In the genomic region with DNA sequence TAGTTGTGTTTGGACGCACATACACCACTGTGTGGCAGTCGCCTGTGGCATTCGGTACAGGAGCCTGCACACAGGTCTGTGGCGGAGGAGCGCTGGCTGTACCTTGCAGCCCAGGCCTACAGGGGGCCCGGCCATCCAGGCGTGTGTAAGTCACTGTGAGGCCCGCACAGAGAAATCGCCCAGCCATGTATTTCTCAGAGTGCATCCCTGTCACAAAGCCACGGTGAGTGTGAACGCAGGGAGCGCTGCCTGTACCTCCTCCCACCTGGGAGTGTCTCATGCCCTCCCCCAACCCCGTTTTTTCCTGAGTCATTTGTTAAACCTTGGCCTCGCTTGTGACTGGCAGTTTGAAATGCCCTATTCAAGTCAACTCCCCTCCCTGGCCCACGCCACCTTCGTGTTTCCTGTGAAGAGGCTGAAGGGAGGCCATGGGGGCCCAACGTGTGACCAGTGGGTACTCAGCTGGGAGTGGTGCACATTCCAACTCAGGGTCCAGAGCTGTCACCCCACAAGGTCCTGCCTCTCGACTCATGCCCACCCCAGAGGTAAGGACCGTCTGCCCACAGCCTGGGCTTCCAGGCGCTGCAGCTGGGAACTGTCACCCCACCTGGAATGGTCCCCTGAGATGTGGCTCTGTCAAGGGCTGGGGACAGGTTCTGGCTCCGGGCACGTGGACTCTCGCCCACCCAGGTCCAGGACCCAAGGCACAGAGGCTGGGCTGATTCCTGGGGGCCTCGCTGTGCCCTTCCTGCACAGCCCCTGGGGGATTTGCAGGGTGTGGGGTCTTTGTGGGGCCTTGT, we compare ENCODE assay signal across 9 cellular contexts. TPM values are rescaled to one million over a fixed set of nuclear protein-coding genes. Genes with fewer than 3 reads are reported as not detected.
DNase-seq lines count a peak whose midpoint lies in the region; ATAC-seq, FAIRE-seq and TF ChIP-seq lines count a peak whose summit lies in the region.
"Had no signal": no experiment of that assay in that cellular context is flagged by ENCODE, and none has a peak within 500 bp of the region (broad histone marks: within the 10 kb centered on the region; RNA-seq: fewer than 3 reads in every experiment).

No MANE protein-coding gene starts in this region.

- peak; percentile 96 to 99 for ATAC-seq in A549
- ATAC-seq in GM19468 (IDR thresholded peaks at IDR 0.05; ENCODE audit: extremely low read depth, unreplicated experiment): peak; percentile 32
- ATAC-seq in stimulated activated effector memory CD8-positive, alpha-beta T cell treated with anti-CD3 and anti-CD28 coated beads, Interleukin-12 subunit alpha, Interleukin-12 subunit beta, amount 100 ng/mL, for 72 hours: peak; percentile 43
- no peak for ATAC-seq in HG03175 (IDR thresholded peaks at IDR 0.05; ENCODE audit: unreplicated experiment)

- H3K4me1 ChIP-seq in A549: peaks cover 7% of the 10 kb centered on the region
- peaks cover 11% of the 10 kb centered on the region for H3K4me1 ChIP-seq in colonic mucosa

- intact Hi-C loops in colonic mucosa (cut with DNase I): no loop called here

- no peaks in the 10 kb centered on the region for H3K9me3 ChIP-seq in A549
- no peaks in the 10 kb centered on the region for H3K9me3 ChIP-seq in colonic mucosa

- no peak for FAIRE-seq in A549 (lab: Jason Lieb, UNC)

- H3K36me3 ChIP-seq in colonic mucosa: no peaks in the 10 kb centered on the region

- H3K27me3 ChIP-seq in colonic mucosa: no peaks in the 10 kb centered on the region

- TF ChIP-seq RAD21 in A549 (conservative IDR thresholded peaks at IDR 0.05 in 1 of 2, IDR thresholded peaks at IDR 0.05 in 1 of 2): peak in 1 of 2 experiments; percentile 19; a peak in 3 of 5 replicates

- peaks cover 42% of the 10 kb centered on the region for H3K4me1 Mint-ChIP-seq in stimulated activated effector memory CD8-positive, alpha-beta T cell treated with anti-CD3 and anti-CD28 coated beads, Interleukin-12 subunit alpha, Interleukin-12 subunit beta, amount 100 ng/mL, for 72 hours

- no peak for TF ChIP-seq EP300 in A549 (IDR thresholded peaks at IDR 0.05)

- no peaks in the 10 kb centered on the region for H3K9me3 Mint-ChIP-seq in stimulated activated effector memory CD8-positive, alpha-beta T cell treated with anti-CD3 and anti-CD28 coated beads, Interleukin-12 subunit alpha, Interleukin-12 subunit beta, amount 100 ng/mL, for 72 hours

- CTCF ChIA-PET in A549 (lab: Yijun Ruan, JAX): interaction anchor here (0.7 to 1.1 kb wide), 5 partner anchors 13 to 82 kb away, joined by 3 to 4 read pairs (median 3); no protein-coding TSS in a partner anchor

- H3K27ac ChIP-seq in A549 (peak overlapping the region; percentile 4 to 77; a peak in 4 of 6 replicates), colonic mucosa (peak overlapping the region; percentile 57)

- POLR2A ChIA-PET in A549 (lab: Yijun Ruan, JAX): no interaction called here

- H3K9ac ChIP-seq in colonic mucosa (ENCODE audit: low read depth in 2 of 2, low read length in 2 of 2): peak overlapping the region in 1 of 2 donors; percentile 40

- no peak overlapping the region for H3K27ac Mint-ChIP-seq in stimulated activated effector memory CD8-positive, alpha-beta T cell treated with anti-CD3 and anti-CD28 coated beads, Interleukin-12 subunit alpha, Interleukin-12 subunit beta, amount 100 ng/mL, for 72 hours

- no peak overlapping the region for H3K4me3 ChIP-seq in A549
- no peak overlapping the region for H3K4me3 ChIP-seq in colonic mucosa

- DNase-seq in A549 (ENCODE audit: low read depth in 1 of 2, low spot score in 1 of 2) (peak; percentile 60 to 76), SHP77 (lab: John Stamatoyannopoulos, UW) (peak; percentile 80 to 88), colonic mucosa (no peak), DMS153 treated with DMSO at 0.1 percent for 48 hours (lab: John Stamatoyannopoulos, UW; ENCODE audit: unreplicated experiment) (no peak), NCI-H2107 treated with DMSO at 0.1 percent for 48 hours (lab: John Stamatoyannopoulos, UW; ENCODE audit: unreplicated experiment) (no peak)
- DNase-seq in stimulated activated effector memory CD8-positive, alpha-beta T cell treated with anti-CD3 and anti-CD28 coated beads, Interleukin-12 subunit alpha, Interleukin-12 subunit beta, amount 100 ng/mL, for 72 hours (ENCODE audit: low spot score in 2 of 2): peak in 1 of 2 donors; percentile 46

- H3K4me2 ChIP-seq in A549: peak overlapping the region; percentile 25; the same call in 1 of the 3 replicates

- peaks cover 10% of the 10 kb centered on the region for H3K36me3 Mint-ChIP-seq in stimulated activated effector memory CD8-positive, alpha-beta T cell treated with anti-CD3 and anti-CD28 coated beads, Interleukin-12 subunit alpha, Interleukin-12 subunit beta, amount 100 ng/mL, for 72 hours

- 43% methylated on average over 8 of the region's 24 CpGs for WGBS in A549 (ENCODE audit: missing lambda C conversion rate)

- H3K4me3 Mint-ChIP-seq in stimulated activated effector memory CD8-positive, alpha-beta T cell treated with anti-CD3 and anti-CD28 coated beads, Interleukin-12 subunit alpha, Interleukin-12 subunit beta, amount 100 ng/mL, for 72 hours: no peak overlapping the region

- no peak for TF ChIP-seq POLR2A in A549 (IDR thresholded peaks at IDR 0.05; ENCODE audit: low read length)

- TF ChIP-seq CTCF in A549 (IDR thresholded peaks at IDR 0.05): peak; percentile 14; the same call in 1 of the 3 replicates
- no peak for TF ChIP-seq CTCF in colonic mucosa (IDR thresholded peaks at IDR 0.05)

TF ChIP-seq in A549, 52 proteins besides CTCF, POLR2A, EP300 and RAD21:
- TF ChIP-seq SMC3 (IDR thresholded peaks at IDR 0.05) (0 out of 3 replicates have a peak, but pooled peaks have one; percentile 16), RCOR1 (IDR thresholded peaks at IDR 0.05; ENCODE audit: low read depth, low read length) (no peak)

RNA-seq across cellular contexts. Expression of gene RASA3, which starts 11.6 kb away (rescaled TPM):
- polyA plus RNA-seq in A549 (2011; rRNA removed) (4.3 TPM in 2 replicates), A549 (2017; fragmentation: RNase III; extraction: RNeasy Plus Mini Kit Qiagen cat#74134 plus additional on column Dnase treatment) (6.6 to 7.6 TPM (median 6.7 TPM) in 3 replicates)
- 5.9 and 7.2 TPM in 2 replicates for polyA plus RNA-seq in A549 (2012; cell fraction: cytosol; rRNA removed)
- polyA plus RNA-seq in A549 (2012; cell fraction: nucleus; rRNA removed): 9.6 and 9.8 TPM in 2 replicates
- 3.5 and 3.9 TPM in 2 replicates for polyA minus RNA-seq in A549 (2011; rRNA and poly(A)+ RNA removed)
- total RNA-seq in colonic mucosa: 1 to 10 TPM; 4.4 to 7.2 TPM

RNA-seq across cellular contexts. Expression of gene CFAP97D2, which starts 35.1 kb away (rescaled TPM):
- not detected in 2 replicates for polyA plus RNA-seq in A549 (2011; rRNA removed)
- not detected in 2 replicates for polyA plus RNA-seq in A549 (2012; cell fraction: cytosol; rRNA removed)
- not detected in 2 replicates for polyA plus RNA-seq in A549 (2012; cell fraction: nucleus; rRNA removed)
- not detected in 3 replicates for polyA plus RNA-seq in A549 (2017; fragmentation: RNase III; extraction: RNeasy Plus Mini Kit Qiagen cat#74134 plus additional on column Dnase treatment)
- polyA minus RNA-seq in A549 (2011; rRNA and poly(A)+ RNA removed): not detected in 2 replicates
- total RNA-seq in colonic mucosa: not detected
- total RNA-seq: myocyte had no signal

Comparison
In these comparisons a context has a peak if more than half of its experiments do, and no peak if none do; other contexts are left out.
1. DNase-seq: peak in A549 (2 of 2) and SHP77 (2 of 2); none in colonic mucosa (single experiment), DMS153 treated with DMSO at 0.1 percent for 48 hours (single experiment) and NCI-H2107 treated with DMSO at 0.1 percent for 48 hours (single experiment).